Comparison of ENCODE assay signal across 8 cellular contexts in genomic region chr7:13988765-13989137, GRCh38. TPM values are rescaled to one million over a fixed set of nuclear protein-coding genes. Genes with fewer than 3 reads are reported as not detected.
DNase-seq lines count a peak whose midpoint lies in the region; ATAC-seq and TF ChIP-seq lines count a peak whose summit lies in the region.

No MANE protein-coding gene starts in this region.

- DNase-seq in H7 = peak; percentile 22
- DNase-seq in RPMI7951 (ENCODE audit: low read depth) = peak; percentile 83
- peak; percentile 31 for DNase-seq in fibroblast of pulmonary artery (ENCODE audit: low read depth)
- DNase-seq in sigmoid colon = no peak
- no peak for DNase-seq in HFFc6
- DNase-seq in activated CD8-positive, alpha-beta memory T cell treated with anti-CD3 and anti-CD28 coated beads, Interleukin-2, amount 50 U/mL, for 4 hours = no peak

- peaks cover 13% of the 10 kb centered on the region; the same call in 1 of the 2 replicates for H3K36me3 Mint-ChIP-seq in HFFc6 (ENCODE audit: low read depth)

- TF ChIP-seq EP300 in sigmoid colon (IDR thresholded peaks at IDR 0.05) = no peak

- H3K4me3 ChIP-seq in H7 (ENCODE audit: insufficient read depth, low read depth, low read length) = peak overlapping the region; percentile 70
- H3K4me3 ChIP-seq in fibroblast of pulmonary artery (replicated peaks; ENCODE audit: low read depth, low read length) = peak overlapping the region; percentile 88
- H3K4me3 ChIP-seq in sigmoid colon = peak overlapping the region; percentile 40 to 68 (median 61)

- TF ChIP-seq POLR2A in sigmoid colon (IDR thresholded peaks at IDR 0.05) = no peak

- intact Hi-C loops in sigmoid colon (cut with DNase I) = no loop called here

- H3K27ac ChIP-seq in sigmoid colon = peak overlapping the region; percentile 73 to 84 (median 79)

- no peak overlapping the region for H3K4me3 Mint-ChIP-seq in HFFc6

- H3K9me3 ChIP-seq in sigmoid colon = no peaks in the 10 kb centered on the region

- 3 to 6% methylated on average over 5 of the region's 5 CpGs for WGBS in sigmoid colon, 2 donors

- ATAC-seq in HG02610 (IDR thresholded peaks at IDR 0.05; ENCODE audit: unreplicated experiment) (no peak), GM18868 (IDR thresholded peaks at IDR 0.05; ENCODE audit: unreplicated experiment) (no peak)

- H3K9me3 Mint-ChIP-seq in HFFc6 = no peaks in the 10 kb centered on the region

- H3K27me3 ChIP-seq in H7 (ENCODE audit: control insufficient read depth, insufficient read depth, low read length) (no peaks in the 10 kb centered on the region), sigmoid colon (no peaks in the 10 kb centered on the region)

- H3K4me1 Mint-ChIP-seq in HFFc6 (ENCODE audit: low read depth) = peaks cover 24% of the 10 kb centered on the region

- peaks cover 0 to 19% (median 11%) of the 10 kb centered on the region in 4 donors for H3K4me1 ChIP-seq in sigmoid colon

- no peak for TF ChIP-seq CTCF in fibroblast of pulmonary artery (IDR thresholded peaks at IDR 0.05; ENCODE audit: low read length, missing control alignments)
- no peak for TF ChIP-seq CTCF in sigmoid colon (IDR thresholded peaks at IDR 0.05)
- TF ChIP-seq CTCF in HFFc6 (IDR thresholded peaks at IDR 0.05) = no peak

- H3K36me3 ChIP-seq in H7 (replicated peaks; ENCODE audit: control insufficient read depth, insufficient read depth, low read length) = no peaks in the 10 kb centered on the region
- no peaks in the 10 kb centered on the region for H3K36me3 ChIP-seq in sigmoid colon

- no peak overlapping the region for H3K27ac Mint-ChIP-seq in HFFc6

- no peaks in the 10 kb centered on the region for H3K27me3 Mint-ChIP-seq in HFFc6 (ENCODE audit: insufficient read depth)

RNA-seq across cellular contexts. Expression of gene ETV1, which starts 0.7 kb away (rescaled TPM):
- total RNA-seq in H7 (2014; rRNA removed; shearing (Covaris generic)) = 45.3 and 45.6 TPM in 2 replicates
- 91.5 and 128 TPM in 2 replicates for total RNA-seq in RPMI7951 (2014; rRNA removed; shearing (Covaris generic))
- 10 to 100 TPM in 2 of 4 donors, 1 to 10 TPM in 2; 6.5 to 13.6 (median 9.0) TPM for total RNA-seq in sigmoid colon
- polyA plus RNA-seq in sigmoid colon = 1 to 10 TPM in 1 of 3 donors, under 1 TPM in 2; 0.60 to 1.5 (median 0.69) TPM
- 10 to 100 TPM; 13.4 to 25.7 (median 23.6) TPM for total RNA-seq in HFFc6 (2021; fragmentation: NEBNext Ultra II Directional; extraction: Animal tissue kit (Norgen Biotek cat#: 25700))

Comparison
In these comparisons a context has a peak if more than half of its experiments do, and no peak if none do; other contexts are left out.
1. DNase-seq: peak in H7 (single experiment), RPMI7951 (single experiment) and fibroblast of pulmonary artery (single experiment); none in sigmoid colon (single experiment), HFFc6 (single experiment) and activated CD8-positive, alpha-beta memory T cell treated with anti-CD3 and anti-CD28 coated beads, Interleukin-2, amount 50 U/mL, for 4 hours (single experiment).
2. Peak in every context shown above with its lines, with median percentiles within 50 percentile points of each other: H3K4me3 ChIP-seq.